1 cellular context compared by ENCODE assay signal in the genomic region with DNA sequence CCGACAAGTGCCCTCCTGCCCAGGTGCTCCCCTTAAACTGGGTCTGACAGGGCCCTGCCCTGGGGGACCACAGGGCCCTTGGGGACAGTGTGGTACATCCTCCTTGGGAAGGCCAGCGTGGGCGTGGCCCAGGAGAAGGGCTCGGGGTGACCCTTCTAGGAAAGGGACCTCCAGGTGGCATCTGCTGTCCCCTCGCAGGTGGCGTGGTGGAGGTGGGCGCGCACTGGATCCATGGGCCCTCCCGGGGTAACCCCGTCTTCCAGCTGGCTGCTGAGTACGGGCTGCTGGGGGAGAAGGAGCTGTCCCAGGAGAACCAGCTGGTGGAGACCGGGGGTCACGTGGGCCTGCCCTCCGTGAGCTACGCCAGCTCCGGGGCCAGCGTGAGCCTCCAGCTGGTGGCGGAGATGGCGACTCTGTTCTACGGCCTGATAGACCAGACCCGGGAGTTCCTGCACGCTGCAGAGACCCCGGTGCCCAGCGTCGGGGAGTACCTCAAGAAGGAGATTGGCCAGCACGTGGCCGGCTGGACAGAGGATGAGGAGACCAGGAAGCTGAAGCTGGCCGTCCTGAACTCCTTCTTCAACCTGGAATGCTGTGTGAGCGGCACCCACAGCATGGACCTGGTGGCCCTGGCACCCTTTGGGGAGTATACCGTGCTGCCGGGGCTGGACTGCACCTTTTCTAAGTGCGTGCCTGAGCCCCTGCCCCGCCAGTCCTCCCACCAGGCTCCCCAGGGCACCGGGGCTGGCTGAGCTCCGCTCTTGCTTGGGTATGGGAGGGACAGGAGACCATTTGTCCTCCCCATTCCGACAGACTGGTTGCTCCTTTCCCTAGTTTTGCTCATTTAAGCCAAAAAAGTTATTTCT.
TF ChIP-seq lines count a peak whose summit lies in the region.

No MANE protein-coding gene starts in this region.

TF ChIP-seq in GM23338, 12 proteins besides CTCF, POLR2A, EP300 and RAD21 (continued from another document):
- TF ChIP-seq, protein P1, sequence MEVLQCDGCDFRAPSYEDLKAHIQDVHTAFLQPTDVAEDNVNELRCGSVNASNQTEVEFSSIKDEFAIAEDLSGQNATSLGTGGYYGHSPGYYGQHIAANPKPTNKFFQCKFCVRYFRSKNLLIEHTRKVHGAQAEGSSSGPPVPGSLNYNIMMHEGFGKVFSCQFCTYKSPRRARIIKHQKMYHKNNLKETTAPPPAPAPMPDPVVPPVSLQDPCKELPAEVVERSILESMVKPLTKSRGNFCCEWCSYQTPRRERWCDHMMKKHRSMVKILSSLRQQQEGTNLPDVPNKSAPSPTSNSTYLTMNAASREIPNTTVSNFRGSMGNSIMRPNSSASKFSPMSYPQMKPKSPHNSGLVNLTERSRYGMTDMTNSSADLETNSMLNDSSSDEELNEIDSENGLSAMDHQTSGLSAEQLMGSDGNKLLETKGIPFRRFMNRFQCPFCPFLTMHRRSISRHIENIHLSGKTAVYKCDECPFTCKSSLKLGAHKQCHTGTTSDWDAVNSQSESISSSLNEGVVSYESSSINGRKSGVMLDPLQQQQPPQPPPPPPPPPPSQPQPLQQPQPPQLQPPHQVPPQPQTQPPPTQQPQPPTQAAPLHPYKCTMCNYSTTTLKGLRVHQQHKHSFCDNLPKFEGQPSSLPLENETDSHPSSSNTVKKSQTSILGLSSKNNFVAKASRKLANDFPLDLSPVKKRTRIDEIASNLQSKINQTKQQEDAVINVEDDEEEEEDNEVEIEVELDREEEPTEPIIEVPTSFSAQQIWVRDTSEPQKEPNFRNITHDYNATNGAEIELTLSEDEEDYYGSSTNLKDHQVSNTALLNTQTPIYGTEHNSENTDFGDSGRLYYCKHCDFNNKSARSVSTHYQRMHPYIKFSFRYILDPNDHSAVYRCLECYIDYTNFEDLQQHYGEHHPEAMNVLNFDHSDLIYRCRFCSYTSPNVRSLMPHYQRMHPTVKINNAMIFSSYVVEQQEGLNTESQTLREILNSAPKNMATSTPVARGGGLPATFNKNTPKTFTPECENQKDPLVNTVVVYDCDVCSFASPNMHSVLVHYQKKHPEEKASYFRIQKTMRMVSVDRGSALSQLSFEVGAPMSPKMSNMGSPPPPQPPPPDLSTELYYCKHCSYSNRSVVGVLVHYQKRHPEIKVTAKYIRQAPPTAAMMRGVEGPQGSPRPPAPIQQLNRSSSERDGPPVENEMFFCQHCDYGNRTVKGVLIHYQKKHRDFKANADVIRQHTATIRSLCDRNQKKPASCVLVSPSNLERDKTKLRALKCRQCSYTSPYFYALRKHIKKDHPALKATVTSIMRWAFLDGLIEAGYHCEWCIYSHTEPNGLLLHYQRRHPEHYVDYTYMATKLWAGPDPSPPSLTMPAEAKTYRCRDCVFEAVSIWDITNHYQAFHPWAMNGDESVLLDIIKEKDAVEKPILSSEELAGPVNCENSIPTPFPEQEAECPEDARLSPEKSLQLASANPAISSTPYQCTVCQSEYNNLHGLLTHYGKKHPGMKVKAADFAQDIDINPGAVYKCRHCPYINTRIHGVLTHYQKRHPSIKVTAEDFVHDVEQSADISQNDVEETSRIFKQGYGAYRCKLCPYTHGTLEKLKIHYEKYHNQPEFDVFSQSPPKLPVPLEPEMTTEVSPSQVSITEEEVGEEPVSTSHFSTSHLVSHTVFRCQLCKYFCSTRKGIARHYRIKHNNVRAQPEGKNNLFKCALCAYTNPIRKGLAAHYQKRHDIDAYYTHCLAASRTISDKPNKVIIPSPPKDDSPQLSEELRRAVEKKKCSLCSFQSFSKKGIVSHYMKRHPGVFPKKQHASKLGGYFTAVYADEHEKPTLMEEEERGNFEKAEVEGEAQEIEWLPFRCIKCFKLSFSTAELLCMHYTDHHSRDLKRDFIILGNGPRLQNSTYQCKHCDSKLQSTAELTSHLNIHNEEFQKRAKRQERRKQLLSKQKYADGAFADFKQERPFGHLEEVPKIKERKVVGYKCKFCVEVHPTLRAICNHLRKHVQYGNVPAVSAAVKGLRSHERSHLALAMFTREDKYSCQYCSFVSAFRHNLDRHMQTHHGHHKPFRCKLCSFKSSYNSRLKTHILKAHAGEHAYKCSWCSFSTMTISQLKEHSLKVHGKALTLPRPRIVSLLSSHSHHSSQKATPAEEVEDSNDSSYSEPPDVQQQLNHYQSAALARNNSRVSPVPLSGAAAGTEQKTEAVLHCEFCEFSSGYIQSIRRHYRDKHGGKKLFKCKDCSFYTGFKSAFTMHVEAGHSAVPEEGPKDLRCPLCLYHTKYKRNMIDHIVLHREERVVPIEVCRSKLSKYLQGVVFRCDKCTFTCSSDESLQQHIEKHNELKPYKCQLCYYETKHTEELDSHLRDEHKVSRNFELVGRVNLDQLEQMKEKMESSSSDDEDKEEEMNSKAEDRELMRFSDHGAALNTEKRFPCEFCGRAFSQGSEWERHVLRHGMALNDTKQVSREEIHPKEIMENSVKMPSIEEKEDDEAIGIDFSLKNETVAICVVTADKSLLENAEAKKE (CRISPR knock-in tag; IDR thresholded peaks at IDR 0.05) = no peak
- TF ChIP-seq JUNB (IDR thresholded peaks at IDR 0.05; ENCODE audit: unreplicated experiment) = no peak
- TF ChIP-seq, protein P2, sequence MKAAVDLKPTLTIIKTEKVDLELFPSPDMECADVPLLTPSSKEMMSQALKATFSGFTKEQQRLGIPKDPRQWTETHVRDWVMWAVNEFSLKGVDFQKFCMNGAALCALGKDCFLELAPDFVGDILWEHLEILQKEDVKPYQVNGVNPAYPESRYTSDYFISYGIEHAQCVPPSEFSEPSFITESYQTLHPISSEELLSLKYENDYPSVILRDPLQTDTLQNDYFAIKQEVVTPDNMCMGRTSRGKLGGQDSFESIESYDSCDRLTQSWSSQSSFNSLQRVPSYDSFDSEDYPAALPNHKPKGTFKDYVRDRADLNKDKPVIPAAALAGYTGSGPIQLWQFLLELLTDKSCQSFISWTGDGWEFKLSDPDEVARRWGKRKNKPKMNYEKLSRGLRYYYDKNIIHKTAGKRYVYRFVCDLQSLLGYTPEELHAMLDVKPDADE (IDR thresholded peaks at IDR 0.05) = no peak
- TF ChIP-seq POLR2AphosphoS5 (IDR thresholded peaks at IDR 0.05; ENCODE audit: low read depth) = no peak
- no peak for TF ChIP-seq ZNF331 (CRISPR knock-in tag; IDR thresholded peaks at IDR 0.05; ENCODE audit: low read depth)
